Comparison of ENCODE assay signal across 8 cellular contexts in genomic region chr6:152301021-152301805, GRCh38.
A peak's percentile ranks its signal among the peaks of the same experiment; 100 is the strongest.
DNase-seq lines count a peak whose midpoint lies in the region; ATAC-seq and TF ChIP-seq lines count a peak whose summit lies in the region.

No MANE protein-coding gene starts in this region.

- intact Hi-C loops in body of pancreas (cut with DNase I): no loop called here

- ATAC-seq in GM19372 (IDR thresholded peaks at IDR 0.05; ENCODE audit: low read depth, unreplicated experiment) (peak; percentile 22), HG03460 (IDR thresholded peaks at IDR 0.05; ENCODE audit: unreplicated experiment) (peak; percentile 30), body of pancreas (peak; percentile 70)

- H3K27ac ChIP-seq in body of pancreas (peak overlapping the region; percentile 33 to 83 (median 74)), liver (ENCODE audit: low read depth in 1 of 2, low read length in 2 of 2) (peak overlapping the region; percentile 93 to 96), urinary bladder (ENCODE audit: low read depth) (peak overlapping the region; percentile 87)

- H3K4me1 ChIP-seq in BE2C (peaks cover 3% of the 10 kb centered on the region; the same call in 1 of the 2 replicates), body of pancreas (peaks cover 26% of the 10 kb centered on the region), liver (ENCODE audit: control insufficient read depth in 4 of 4, insufficient read depth in 4 of 4, low read length in 3 of 4) (peaks cover 5 to 56% (median 48%) of the 10 kb centered on the region in 4 donors), urinary bladder (ENCODE audit: insufficient read depth) (no peaks in the 10 kb centered on the region)

- H3K9me3 ChIP-seq in BE2C: no peaks in the 10 kb centered on the region
- no peaks in the 10 kb centered on the region for H3K9me3 ChIP-seq in body of pancreas
- H3K9me3 ChIP-seq in liver (ENCODE audit: control insufficient read depth in 4 of 4, low read length in 3 of 4): no peaks in the 10 kb centered on the region

- TF ChIP-seq CTCF in BE2C (IDR thresholded peaks at IDR 0.05; ENCODE audit: low read depth, low read length): no peak
- no peak for TF ChIP-seq CTCF in body of pancreas (IDR thresholded peaks at IDR 0.05)
- no peak for TF ChIP-seq CTCF in liver (IDR thresholded peaks at IDR 0.05; ENCODE audit: low read depth, low read length, missing input control)

- WGBS in body of pancreas, 2 donors: 16 to 19% methylated on average over 9 of the region's 9 CpGs
- 3% methylated on average over 9 of the region's 9 CpGs for WGBS in liver
- 16% methylated on average over 9 of the region's 9 CpGs for WGBS in urinary bladder

- no peak for TF ChIP-seq RAD21 in liver (IDR thresholded peaks at IDR 0.05)

- TF ChIP-seq POLR2A in body of pancreas (IDR thresholded peaks at IDR 0.05): no peak

- H3K9ac ChIP-seq in liver (ENCODE audit: low read depth in 1 of 2, low read length in 2 of 2): peak overlapping the region; percentile 71 to 89

- H3K36me3 ChIP-seq in BE2C (no peaks in the 10 kb centered on the region), body of pancreas (replicated peaks in 1 of 2; ENCODE audit: insufficient read depth in 1 of 2, low read depth in 2 of 2) (peaks cover 0 to 6% of the 10 kb centered on the region in 2 donors), liver (ENCODE audit: control insufficient read depth in 4 of 4, insufficient read depth in 3 of 4, low read depth in 1 of 4, low read length in 3 of 4) (no peaks in the 10 kb centered on the region), urinary bladder (ENCODE audit: insufficient read depth) (no peaks in the 10 kb centered on the region)

- DNase-seq in BE2C: no peak
- no peak for DNase-seq in body of pancreas
- no peak for DNase-seq in HT-29 (ENCODE audit: low spot score)
- no peak for DNase-seq in NCI-H2227 (lab: John Stamatoyannopoulos, UW; ENCODE audit: unreplicated experiment)

- H3K4me3 ChIP-seq in BE2C (ENCODE audit: low read depth, low read length): peak overlapping the region; percentile 86
- peak overlapping the region; percentile 13 to 36 for H3K4me3 ChIP-seq in body of pancreas
- peak overlapping the region; percentile 78 to 98 (median 93) for H3K4me3 ChIP-seq in liver (ENCODE audit: low read depth in 1 of 3, low read length in 3 of 3)
- peak overlapping the region; percentile 65 for H3K4me3 ChIP-seq in urinary bladder (ENCODE audit: low read depth, low read length)

- no peaks in the 10 kb centered on the region for H3K27me3 ChIP-seq in BE2C
- H3K27me3 ChIP-seq in body of pancreas: no peaks in the 10 kb centered on the region
- H3K27me3 ChIP-seq in liver (ENCODE audit: control insufficient read depth in 4 of 4, insufficient read depth in 4 of 4, low read length in 3 of 4): no peaks in the 10 kb centered on the region

TF ChIP-seq in liver, 16 proteins besides CTCF, POLR2A, EP300 and RAD21:
- no peak for TF ChIP-seq HNF4G (IDR thresholded peaks at IDR 0.05)
- peak; percentile 71 for TF ChIP-seq FOXA1 (IDR thresholded peaks at IDR 0.05)
- TF ChIP-seq EGR1 (IDR thresholded peaks at IDR 0.05; ENCODE audit: low read depth in 2 of 2): no peak
- no peak for TF ChIP-seq REST (IDR thresholded peaks at IDR 0.05)
- TF ChIP-seq SP1 (IDR thresholded peaks at IDR 0.05): peak; percentile 55
- TF ChIP-seq TAF1 (conservative IDR thresholded peaks at IDR 0.05): peak; percentile 54
- TF ChIP-seq FOXA2 (IDR thresholded peaks at IDR 0.05): peak; percentile 69
- no peak for TF ChIP-seq ATF3 (IDR thresholded peaks at IDR 0.05)
- TF ChIP-seq RXRA (IDR thresholded peaks at IDR 0.05): peak; percentile 34 to 64
- TF ChIP-seq HNF4A (conservative IDR thresholded peaks at IDR 0.05): peak; percentile 68 to 74
- TF ChIP-seq YY1 (IDR thresholded peaks at IDR 0.05): no peak
- TF ChIP-seq JUND (IDR thresholded peaks at IDR 0.05): peak in 1 of 2 donors; percentile 61
- TF ChIP-seq ZBTB33 (IDR thresholded peaks at IDR 0.05): peak; percentile 55
- peak; percentile 72 for TF ChIP-seq NR2F2 (IDR thresholded peaks at IDR 0.05)
- TF ChIP-seq MAX (IDR thresholded peaks at IDR 0.05): peak; percentile 57
- TF ChIP-seq GABPA (IDR thresholded peaks at IDR 0.05 in 1 of 2, conservative IDR thresholded peaks at IDR 0.05 in 1 of 2): no peak

Comparison
In these comparisons a context has a peak if more than half of its experiments do, and no peak if none do; other contexts are left out.
1. H3K4me3 ChIP-seq: peak in every context shown above with its lines; median percentile 93 in liver; 86 in BE2C; 65 in urinary bladder; 24 in body of pancreas.